12 cellular contexts compared by ENCODE assay signal in genomic region chr18:11948852-11949523, GRCh38. TPM values are rescaled to one million over a fixed set of nuclear protein-coding genes. Genes with fewer than 3 reads are reported as not detected.
DNase-seq lines count a peak whose midpoint lies in the region; ATAC-seq and TF ChIP-seq lines count a peak whose summit lies in the region.
"Had no signal": no experiment of that assay in that cellular context is flagged by ENCODE, and none has a peak within 500 bp of the region (broad histone marks: within the 10 kb centered on the region; RNA-seq: fewer than 3 reads in every experiment).

No MANE protein-coding gene starts in this region.

- no peaks in the 10 kb centered on the region for H3K9me3 Mint-ChIP-seq in activated naive CD4-positive, alpha-beta T cell treated with anti-CD3 and anti-CD28 coated beads, Interleukin-2, amount 50 U/mL, for 24 hours
- H3K9me3 Mint-ChIP-seq in brain = no peaks in the 10 kb centered on the region

- ATAC-seq in upper lobe of left lung (ENCODE audit: low FRiP score in 2 of 2) = no peak
- ATAC-seq in Right ventricle myocardium inferior = no peak
- ATAC-seq in HG03196 (IDR thresholded peaks at IDR 0.05; ENCODE audit: unreplicated experiment) = no peak

- in situ Hi-C loops in HAP-1 (cut with MboI; ENCODE audit: low sequenced_read_pairs) = no loop called here

- TF ChIP-seq CTCF in brain (conservative IDR thresholded peaks at IDR 0.05) (no peak), upper lobe of left lung (IDR thresholded peaks at IDR 0.05) (no peak)

- peak overlapping the region; percentile 29 for H3K27ac ChIP-seq in muscle layer of duodenum (ENCODE audit: low read length)
- peak overlapping the region; percentile 69 to 99 (median 96) for H3K27ac ChIP-seq in upper lobe of left lung
- H3K27ac ChIP-seq: brain microvascular endothelial cell had no signal

- H3K27me3 ChIP-seq in muscle layer of duodenum (ENCODE audit: low read depth, low read length) (no peaks in the 10 kb centered on the region), upper lobe of left lung (no peaks in the 10 kb centered on the region), HAP-1 (ENCODE audit: low read depth) (no peaks in the 10 kb centered on the region)
- H3K27me3 ChIP-seq: brain microvascular endothelial cell had no signal

- H3K4me1 ChIP-seq in muscle layer of duodenum (ENCODE audit: control insufficient read depth in 1 of 2, insufficient read depth in 2 of 2, low read length in 2 of 2) (peaks cover 5 to 8% of the 10 kb centered on the region in 2 donors), upper lobe of left lung (peaks cover 17 to 35% (median 29%) of the 10 kb centered on the region in 4 donors), HAP-1 (peaks cover 27% of the 10 kb centered on the region)

- no peak for TF ChIP-seq EP300 in upper lobe of left lung (IDR thresholded peaks at IDR 0.05)

- no peak for TF ChIP-seq POLR2A in upper lobe of left lung (IDR thresholded peaks at IDR 0.05)

- H3K4me3 ChIP-seq in muscle layer of duodenum (ENCODE audit: low read depth in 1 of 2, low read length in 2 of 2) (no peak overlapping the region), upper lobe of left lung (no peak overlapping the region), HAP-1 (no peak overlapping the region)

- H3K36me3 ChIP-seq in muscle layer of duodenum (ENCODE audit: control insufficient read depth in 1 of 2, insufficient read depth in 2 of 2, low read length in 2 of 2) = no peaks in the 10 kb centered on the region
- no peaks in the 10 kb centered on the region for H3K36me3 ChIP-seq in upper lobe of left lung
- H3K36me3 ChIP-seq in HAP-1 (replicated peaks) = no peaks in the 10 kb centered on the region
- H3K36me3 ChIP-seq: brain microvascular endothelial cell had no signal

- peaks cover 5% of the 10 kb centered on the region for H3K4me1 Mint-ChIP-seq in activated naive CD4-positive, alpha-beta T cell treated with anti-CD3 and anti-CD28 coated beads, Interleukin-2, amount 50 U/mL, for 24 hours
- peaks cover 35% of the 10 kb centered on the region for H3K4me1 Mint-ChIP-seq in brain

- no peak overlapping the region for H3K27ac Mint-ChIP-seq in activated naive CD4-positive, alpha-beta T cell treated with anti-CD3 and anti-CD28 coated beads, Interleukin-2, amount 50 U/mL, for 24 hours
- peak overlapping the region in 3 of 5 experiments; percentile 0 to 16 (median 6) for H3K27ac Mint-ChIP-seq in brain

- H3K9me3 ChIP-seq in muscle layer of duodenum (ENCODE audit: control insufficient read depth in 1 of 2, low read length in 2 of 2) (no peaks in the 10 kb centered on the region), upper lobe of left lung (no peaks in the 10 kb centered on the region), HAP-1 (no peaks in the 10 kb centered on the region)

- intact Hi-C loops in Right ventricle myocardium inferior (cut with DNase I) = no loop called here

- peak overlapping the region; percentile 31 for H3K4me3 Mint-ChIP-seq in activated naive CD4-positive, alpha-beta T cell treated with anti-CD3 and anti-CD28 coated beads, Interleukin-2, amount 50 U/mL, for 24 hours
- no peak overlapping the region for H3K4me3 Mint-ChIP-seq in brain

- WGBS in upper lobe of left lung, 2 donors = 55 to 70% methylated on average over 6 of the region's 6 CpGs

- H3K36me3 Mint-ChIP-seq in activated naive CD4-positive, alpha-beta T cell treated with anti-CD3 and anti-CD28 coated beads, Interleukin-2, amount 50 U/mL, for 24 hours = no peaks in the 10 kb centered on the region
- H3K36me3 Mint-ChIP-seq in brain = no peaks in the 10 kb centered on the region

- no peaks in the 10 kb centered on the region for H3K27me3 Mint-ChIP-seq in activated naive CD4-positive, alpha-beta T cell treated with anti-CD3 and anti-CD28 coated beads, Interleukin-2, amount 50 U/mL, for 24 hours
- no peaks in the 10 kb centered on the region for H3K27me3 Mint-ChIP-seq in brain

- no peak for DNase-seq in activated naive CD4-positive, alpha-beta T cell treated with anti-CD3 and anti-CD28 coated beads, Interleukin-2, amount 50 U/mL, for 16 hours
- DNase-seq in upper lobe of left lung = no peak
- DNase-seq in Right ventricle myocardium inferior (ENCODE audit: missing footprints) = no peak
- no peak for DNase-seq in HAP-1 (ENCODE audit: low spot score in 2 of 2)
- DNase-seq: activated CD8-positive, alpha-beta memory T cell treated with anti-CD3 and anti-CD28 coated beads, Interleukin-2, amount 50 U/mL, for 48 hours; brain microvascular endothelial cell; NCI-H2227 treated with DMSO at 0.1 percent for 48 hours; stimulated activated CD4-positive, alpha-beta T cell treated with anti-CD3 and anti-CD28 coated beads, Interleukin-4, amount 100 ng/mL, for 24 hours had no signal

RNA-seq across cellular contexts. Expression of gene IMPA2, which starts 32.3 kb away (rescaled TPM):
- polyA plus RNA-seq in brain (ENCODE audit: insufficient read depth, low read depth, low replicate concordance) = 27.8 TPM
- total RNA-seq in upper lobe of left lung (100 to 1,000 TPM in 2 of 6 donors, 10 to 100 TPM in 4; 59.3 to 111 (median 77.6) TPM), Right ventricle myocardium inferior (82.8 TPM)

RNA-seq across cellular contexts. Expression of gene MPPE1, which starts 40.9 kb away (rescaled TPM):
- polyA plus RNA-seq in brain (ENCODE audit: insufficient read depth, low read depth, low replicate concordance) = 18.3 TPM
- total RNA-seq in upper lobe of left lung = 100 to 1,000 TPM in 1 of 6 donors, 10 to 100 TPM in 5; 37.4 to 114 (median 75.3) TPM
- total RNA-seq in Right ventricle myocardium inferior = 34.5 TPM
